9 cellular contexts compared by ENCODE assay signal in the genomic region with DNA sequence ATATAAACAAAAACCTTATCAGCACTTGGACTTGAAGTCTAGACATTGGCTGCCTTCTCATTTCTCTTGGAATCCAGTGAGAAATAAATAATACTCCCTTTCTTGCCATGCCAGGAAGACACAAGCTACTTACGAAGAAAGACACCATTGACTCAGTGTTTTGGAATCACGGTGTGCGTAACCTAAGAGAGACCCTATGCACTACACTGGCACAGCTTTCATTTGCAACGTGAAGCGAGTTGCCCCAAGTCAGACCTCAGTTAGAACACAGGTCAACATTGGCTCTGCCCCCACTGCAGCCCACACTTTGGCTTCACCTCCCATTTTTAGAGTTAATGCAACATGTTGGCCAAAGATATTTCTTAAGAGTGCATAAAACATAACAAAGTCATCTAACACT. TPM values are rescaled to one million over a fixed set of nuclear protein-coding genes. Genes with fewer than 3 reads are reported as not detected.
"Had no signal": no experiment of that assay in that cellular context is flagged by ENCODE, and none has a peak within 500 bp of the region (broad histone marks: within the 10 kb centered on the region; RNA-seq: fewer than 3 reads in every experiment).

No MANE protein-coding gene starts in this region.

- H3K4me3 ChIP-seq: GM23248, HAP-1, K562 had no signal

- ATAC-seq: HCT116, K562 had no signal

- DNase-seq: GM23248, GOT3, H7, HFFc6, IMR-90 had no signal

- H3K27ac ChIP-seq: GM23248 had no signal

- H3K9me3 ChIP-seq: HAP-1 had no signal

- H3K36me3 ChIP-seq: HAP-1 had no signal

RNA-seq across cellular contexts. Expression of a gene that starts 54.2 kb away (rescaled TPM):
- total RNA-seq: HFFc6, HT-29 had no signal
